Comparison of ENCODE assay signal across 28 cellular contexts in genomic region chr14:36746907-36747306, GRCh38.
"Had no signal": no experiment of that assay in that cellular context is flagged by ENCODE, and none has a peak within 500 bp of the region (broad histone marks: within the 10 kb centered on the region; RNA-seq: fewer than 3 reads in every experiment).

No MANE protein-coding gene starts in this region.

- DNase-seq: stimulated activated CD4-positive, alpha-beta T cell treated with anti-CD3 and anti-CD28 coated beads, Interleukin-2, amount 100 ng/mL, for 48 hours; stimulated activated CD4-positive, alpha-beta T cell treated with anti-CD3 and anti-CD28 coated beads, Interleukin-4, amount 100 ng/mL, for 1 hour; stimulated activated CD4-positive, alpha-beta T cell treated with anti-CD3 and anti-CD28 coated beads, Interleukin-4, amount 100 ng/mL, for 24 hours; stimulated activated CD4-positive, alpha-beta T cell treated with anti-CD3 and anti-CD28 coated beads, Interleukin-4, amount 100 ng/mL, for 4 hours; stimulated activated CD8-positive, alpha-beta memory T cell treated with anti-CD3 and anti-CD28 coated beads, Interleukin-4, amount 100 ng/mL, for 48 hours; stimulated activated naive B cell treated with anti-CD40 and anti-IgM and Interleukin-4, amounts not matched to agents 10 μg/mL and 1 μg/mL and 100 μg/mL, for 72 hours; stimulated activated naive CD4-positive, alpha-beta T cell; stimulated activated naive CD4-positive, alpha-beta T cell treated with Interleukin-2 at 50 U/mL for 16 hours; stimulated activated naive CD8-positive, alpha-beta T cell treated with anti-CD3 and anti-CD28 coated beads, Interleukin-15, amount 100 ng/mL, for 72 hours; stimulated activated naive CD8-positive, alpha-beta T cell treated with anti-CD3 and anti-CD28 coated beads, Interleukin-15, Interleukin-2, amounts not matched to agents 100 U/mL and 50 U/mL, for 24 hours; stomach; substantia nigra; testis; thyroid gland; tibial artery; transverse colon; upper lobe of left lung; upper lobe of right lung; uterus had no signal

- H3K27ac ChIP-seq: stomach, suprapubic skin, testis, thoracic aorta, thyroid gland, tibial artery, tibial nerve, transverse colon, upper lobe of left lung, upper lobe of right lung, uterus, vagina had no signal

- ATAC-seq: stimulated activated effector memory CD8-positive, alpha-beta T cell treated with anti-CD3 and anti-CD28 coated beads, Interleukin-12 subunit alpha, Interleukin-12 subunit beta, amount 100 ng/mL, for 72 hours; stimulated activated memory B cell treated with anti-CD40 and anti-IgM and Interleukin-4, amounts not matched to agents 10 μg/mL and 1 μg/mL and 100 μg/mL, for 72 hours; stimulated activated naive B cell treated with anti-CD40 and anti-IgM and Interleukin-4, amounts not matched to agents 10 μg/mL and 1 μg/mL and 100 μg/mL, for 72 hours; stimulated activated naive CD8-positive, alpha-beta T cell treated with anti-CD3 and anti-CD28 coated beads, Interleukin-15, amount 100 ng/mL, for 72 hours; stimulated activated naive CD8-positive, alpha-beta T cell treated with anti-CD3 and anti-CD28 coated beads, Interleukin-15, Interleukin-2, amounts not matched to agents 100 U/mL and 50 U/mL, for 24 hours had no signal

- H3K27ac Mint-ChIP-seq: stimulated activated effector memory CD8-positive, alpha-beta T cell treated with anti-CD3 and anti-CD28 coated beads, Interleukin-12 subunit alpha, Interleukin-12 subunit beta, amount 100 ng/mL, for 72 hours; stimulated activated memory B cell treated with anti-CD40 and anti-IgM and Interleukin-4, amounts not matched to agents 10 μg/mL and 1 μg/mL and 100 μg/mL, for 72 hours; stimulated activated naive B cell treated with anti-CD40 and anti-IgM and Interleukin-4, amounts not matched to agents 10 μg/mL and 1 μg/mL and 100 μg/mL, for 72 hours; stimulated activated naive CD8-positive, alpha-beta T cell treated with anti-CD3 and anti-CD28 coated beads, Interleukin-15, amount 100 ng/mL, for 72 hours; stimulated activated naive CD8-positive, alpha-beta T cell treated with anti-CD3 and anti-CD28 coated beads, Interleukin-15, Interleukin-2, amounts not matched to agents 100 ng/mL and 50 ng/mL, for 24 hours; type B pancreatic cell had no signal

- H3K27me3 ChIP-seq: stomach, suprapubic skin, testis, thyroid gland, tibial artery, tibial nerve, transverse colon, upper lobe of left lung, upper lobe of right lung, uterus, vagina had no signal

- H3K9me3 ChIP-seq: testis, thoracic aorta, thyroid gland, upper lobe of right lung, uterus, vagina had no signal

- H3K4me3 ChIP-seq: stomach, suprapubic skin, testis, thoracic aorta, thyroid gland, tibial artery, tibial nerve, transverse colon, upper lobe of left lung, upper lobe of right lung, uterus, vagina had no signal

- H3K4me1 Mint-ChIP-seq: stimulated activated effector memory CD8-positive, alpha-beta T cell treated with anti-CD3 and anti-CD28 coated beads, Interleukin-12 subunit alpha, Interleukin-12 subunit beta, amount 100 ng/mL, for 72 hours; stimulated activated memory B cell treated with anti-CD40 and anti-IgM and Interleukin-4, amounts not matched to agents 10 μg/mL and 1 μg/mL and 100 μg/mL, for 72 hours; stimulated activated naive B cell treated with anti-CD40 and anti-IgM and Interleukin-4, amounts not matched to agents 10 μg/mL and 1 μg/mL and 100 μg/mL, for 72 hours; stimulated activated naive CD8-positive, alpha-beta T cell treated with anti-CD3 and anti-CD28 coated beads, Interleukin-15, amount 100 ng/mL, for 72 hours had no signal

- FAIRE-seq: urothelium cell line had no signal

- H3K4me3 Mint-ChIP-seq: stimulated activated effector memory CD8-positive, alpha-beta T cell treated with anti-CD3 and anti-CD28 coated beads, Interleukin-12 subunit alpha, Interleukin-12 subunit beta, amount 100 ng/mL, for 72 hours; stimulated activated memory B cell treated with anti-CD40 and anti-IgM and Interleukin-4, amounts not matched to agents 10 μg/mL and 1 μg/mL and 100 μg/mL, for 72 hours; stimulated activated naive B cell treated with anti-CD40 and anti-IgM and Interleukin-4, amounts not matched to agents 10 μg/mL and 1 μg/mL and 100 μg/mL, for 72 hours; stimulated activated naive CD8-positive, alpha-beta T cell treated with anti-CD3 and anti-CD28 coated beads, Interleukin-15, amount 100 ng/mL, for 72 hours; stimulated activated naive CD8-positive, alpha-beta T cell treated with anti-CD3 and anti-CD28 coated beads, Interleukin-15, Interleukin-2, amounts not matched to agents 100 ng/mL and 50 ng/mL, for 24 hours; type B pancreatic cell had no signal

- H3K27me3 Mint-ChIP-seq: stimulated activated memory B cell treated with anti-CD40 and anti-IgM and Interleukin-4, amounts not matched to agents 10 μg/mL and 1 μg/mL and 100 μg/mL, for 72 hours; stimulated activated naive B cell treated with anti-CD40 and anti-IgM and Interleukin-4, amounts not matched to agents 10 μg/mL and 1 μg/mL and 100 μg/mL, for 72 hours; stimulated activated naive CD8-positive, alpha-beta T cell treated with anti-CD3 and anti-CD28 coated beads, Interleukin-15, Interleukin-2, amounts not matched to agents 100 ng/mL and 50 ng/mL, for 24 hours; type B pancreatic cell had no signal

- H3K4me1 ChIP-seq: stomach, suprapubic skin, testis, thyroid gland, tibial artery, tibial nerve, upper lobe of left lung, upper lobe of right lung, uterus, vagina had no signal

- H3K36me3 Mint-ChIP-seq: stimulated activated effector memory CD8-positive, alpha-beta T cell treated with anti-CD3 and anti-CD28 coated beads, Interleukin-12 subunit alpha, Interleukin-12 subunit beta, amount 100 ng/mL, for 72 hours; stimulated activated memory B cell treated with anti-CD40 and anti-IgM and Interleukin-4, amounts not matched to agents 10 μg/mL and 1 μg/mL and 100 μg/mL, for 72 hours; stimulated activated naive B cell treated with anti-CD40 and anti-IgM and Interleukin-4, amounts not matched to agents 10 μg/mL and 1 μg/mL and 100 μg/mL, for 72 hours; type B pancreatic cell had no signal

- H3K36me3 ChIP-seq: stomach, suprapubic skin, thoracic aorta, thyroid gland, tibial artery, tibial nerve, transverse colon, upper lobe of left lung, upper lobe of right lung, uterus, vagina had no signal
